ENCODE assay signal across 18 cellular contexts in the genomic region with DNA sequence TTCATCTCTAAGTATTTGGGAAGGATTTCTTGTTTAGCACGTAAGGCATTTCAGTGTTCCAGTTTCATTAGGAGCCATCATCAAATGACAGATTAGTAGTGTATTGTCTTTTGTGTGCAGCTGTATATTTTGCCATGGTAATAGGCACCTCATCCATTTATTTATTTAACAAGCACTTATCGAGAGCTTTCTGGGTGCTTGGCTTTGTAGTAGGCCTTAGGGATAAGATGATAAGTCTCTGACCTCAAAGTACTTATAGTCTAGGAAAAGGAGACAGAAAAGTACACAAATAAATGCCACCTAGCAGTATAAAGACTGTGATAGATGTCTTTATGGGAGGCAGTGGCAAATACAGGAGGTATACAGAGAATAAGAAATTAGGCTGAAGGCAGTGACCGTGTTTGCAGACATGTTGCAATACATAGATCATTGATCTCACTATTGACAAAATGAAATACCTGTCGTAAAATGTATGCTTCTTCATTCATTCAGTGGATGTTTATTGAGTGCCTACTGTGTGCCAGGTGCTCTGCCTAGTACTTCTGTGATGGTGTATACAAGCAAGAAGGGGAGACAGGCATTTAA.
DNase-seq lines count a peak whose midpoint lies in the region; ATAC-seq and TF ChIP-seq lines count a peak whose summit lies in the region.
"Had no signal": no experiment of that assay in that cellular context is flagged by ENCODE, and none has a peak within 500 bp of the region (broad histone marks: within the 10 kb centered on the region; RNA-seq: fewer than 3 reads in every experiment).

No MANE protein-coding gene starts in this region.

- no peak overlapping the region for H3K27ac ChIP-seq in left ventricle myocardium inferior (replicated peaks)
- H3K27ac ChIP-seq: PC-9, right atrium auricular region had no signal

- no peaks in the 10 kb centered on the region for H3K9me3 ChIP-seq in left ventricle myocardium inferior (replicated peaks)
- H3K9me3 ChIP-seq: right atrium auricular region had no signal

- no peak overlapping the region for H3K4me3 ChIP-seq in left ventricle myocardium inferior
- H3K4me3 ChIP-seq: PC-9, right atrium auricular region had no signal

- H3K27me3 ChIP-seq in left ventricle myocardium inferior (ENCODE audit: low read depth), result no peaks in the 10 kb centered on the region
- H3K27me3 ChIP-seq: right atrium auricular region had no signal

- peaks cover 11% of the 10 kb centered on the region for H3K36me3 ChIP-seq in left ventricle myocardium inferior

- intact Hi-C loops in left ventricle myocardium inferior (cut with micrococcal nuclease), result no loop called here

- H3K4me1 ChIP-seq in left ventricle myocardium inferior, result peaks cover 13% of the 10 kb centered on the region
- H3K4me1 ChIP-seq: right atrium auricular region had no signal

- ATAC-seq in left lobe of liver (peak; percentile 50), GM18909 (IDR thresholded peaks at IDR 0.05; ENCODE audit: poor library complexity, unreplicated experiment) (no peak), HG02623 (IDR thresholded peaks at IDR 0.05; ENCODE audit: unreplicated experiment) (no peak)

- DNase-seq in DMS153 treated with DMSO at 0.1 percent for 48 hours (lab: John Stamatoyannopoulos, UW; ENCODE audit: unreplicated experiment) (peak; percentile 99), NCI-H1436 treated with DMSO at 0.1 percent for 48 hours (lab: John Stamatoyannopoulos, UW) (peak; percentile 91), NCI-H345 treated with DMSO at 0.1 percent for 48 hours (lab: John Stamatoyannopoulos, UW; ENCODE audit: unreplicated experiment) (peak; percentile 95), left lobe of liver (ENCODE audit: low spot score) (no peak), left ventricle myocardium inferior (no peak)
- DNase-seq in activated CD4-positive, alpha-beta T cell treated with anti-CD3 and anti-CD28 coated beads for 4 hours, result no peak
- DNase-seq: ACHN; activated CD4-positive, alpha-beta memory T cell treated with anti-CD3 and anti-CD28 coated beads for 36 hours; CD4-positive, alpha-beta T cell; foreskin melanocyte; GF-D8; KBM-7; mammary epithelial cell; NCI-H2171 treated with DMSO at 0.1 percent for 48 hours; PC-9 had no signal

- TF ChIP-seq CTCF in left ventricle myocardium inferior (IDR thresholded peaks at IDR 0.05; ENCODE audit: borderline replicate concordance), result no peak

Comparison
In these comparisons a context has a peak if more than half of its experiments do, and no peak if none do; other contexts are left out.
1. DNase-seq: peak in DMS153 treated with DMSO at 0.1 percent for 48 hours (single experiment), NCI-H1436 treated with DMSO at 0.1 percent for 48 hours (single experiment) and NCI-H345 treated with DMSO at 0.1 percent for 48 hours (single experiment); none in left lobe of liver (single experiment), activated CD4-positive, alpha-beta T cell treated with anti-CD3 and anti-CD28 coated beads for 4 hours (0 of 2) and left ventricle myocardium inferior (single experiment).